In the genomic region with DNA sequence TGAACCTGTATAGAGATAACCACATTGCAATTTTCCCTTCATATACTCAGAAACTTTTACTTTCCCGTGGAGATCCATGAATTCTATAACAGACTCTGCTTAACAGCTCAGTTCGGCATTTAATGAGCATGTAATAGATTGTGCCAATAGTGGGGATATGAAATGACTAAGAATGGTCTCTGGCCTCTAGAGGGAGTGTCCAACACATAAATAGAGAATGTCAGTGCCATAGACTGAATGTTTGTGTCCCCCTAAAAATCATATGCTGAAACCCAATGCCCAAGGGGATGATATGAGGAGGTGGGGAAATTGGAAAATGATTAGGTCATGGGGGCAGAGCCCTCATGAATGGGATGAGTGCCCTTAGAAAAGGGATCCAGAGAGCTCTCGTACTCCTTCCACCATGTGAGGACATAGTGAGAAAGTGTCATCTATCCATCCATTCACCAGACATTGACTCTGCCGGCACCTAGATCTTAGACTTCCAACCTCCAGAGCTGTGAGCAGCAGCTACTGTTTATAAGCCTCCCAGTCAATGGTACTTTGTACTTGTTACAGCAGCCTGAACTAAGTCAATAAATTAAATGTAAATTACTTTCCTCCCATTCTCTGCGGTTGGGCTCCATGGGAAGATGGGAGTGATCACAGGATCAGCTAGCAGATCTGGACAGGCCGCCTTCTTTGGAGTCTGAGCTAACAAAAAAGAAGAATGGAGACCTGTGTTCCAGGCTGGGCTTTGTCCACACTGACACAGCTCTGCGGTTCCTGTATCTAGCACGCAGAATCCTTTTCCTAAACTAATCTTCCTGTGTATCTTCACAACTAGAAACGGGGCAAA, we compare ENCODE assay signal across 9 cellular contexts. TPM values are rescaled to one million over a fixed set of nuclear protein-coding genes. Genes with fewer than 3 reads are reported as not detected.
DNase-seq lines count a peak whose midpoint lies in the region; ATAC-seq, FAIRE-seq and TF ChIP-seq lines count a peak whose summit lies in the region.
"Had no signal": no experiment of that assay in that cellular context is flagged by ENCODE, and none has a peak within 500 bp of the region (broad histone marks: within the 10 kb centered on the region; RNA-seq: fewer than 3 reads in every experiment).

No MANE protein-coding gene starts in this region.

- peak; percentile 45 for TF ChIP-seq CTCF in A673 (conservative IDR thresholded peaks at IDR 0.05; ENCODE audit: low read depth, low read length)
- TF ChIP-seq CTCF in K562 (IDR thresholded peaks at IDR 0.05 in 2 of 3, conservative IDR thresholded peaks at IDR 0.05 in 1 of 3; ENCODE audit: insufficient read depth in 2 of 3, low read depth in 1 of 3, low read length in 3 of 3): peak; percentile 24 to 60 (median 58); a peak in 5 of 6 replicates
- TF ChIP-seq CTCF in pancreas (IDR thresholded peaks at IDR 0.05): no peak

- no peak for TF ChIP-seq POLR2A in K562 (conservative IDR thresholded peaks at IDR 0.05)

- WGBS in K562 (ENCODE audit: insufficient coverage, low coverage, missing lambda C conversion rate): 34% methylated on average over 9 of the region's 9 CpGs
- WGBS in pancreas, 2 donors: 46 to 51% methylated on average over 9 of the region's 9 CpGs

- no peaks in the 10 kb centered on the region for H4K20me1 ChIP-seq in K562 (replicated peaks; ENCODE audit: control insufficient read depth, insufficient read depth, low read length)

- peak; percentile 23 to 57; a peak in 2 of 4 replicates for TF ChIP-seq RAD21 in K562 (CRISPR knock-in tag; conservative IDR thresholded peaks at IDR 0.05 in 1 of 2, IDR thresholded peaks at IDR 0.05 in 1 of 2)

- POLR2A ChIA-PET in A673 (lab: Charles Lee; ENCODE audit: low non-redundant PET) (no interaction called here), K562 (lab: Yijun Ruan, JAX) (interaction anchor here (1.1 kb wide), 1 partner anchor 17 kb away, joined by 3 read pairs; no protein-coding TSS in a partner anchor)

- H3K27me3 ChIP-seq in A673 (replicated peaks; ENCODE audit: insufficient read depth, low read depth, low read length, poor library complexity) (no peaks in the 10 kb centered on the region), K562 (ENCODE audit: control insufficient read depth in 2 of 2, insufficient read depth in 2 of 2, low read length in 2 of 2) (peaks cover 0 to 10% of the 10 kb centered on the region in 2 experiments; a peak in 4 of 5 replicates), pancreas (no peaks in the 10 kb centered on the region)

- H3K4me1 ChIP-seq in A673 (ENCODE audit: insufficient read depth, low read length, poor library complexity, severe bottlenecking) (no peaks in the 10 kb centered on the region), K562 (replicated peaks in 1 of 2; ENCODE audit: control insufficient read depth in 2 of 2, insufficient read depth in 2 of 2, low read length in 2 of 2) (peaks cover 0 to 7% of the 10 kb centered on the region in 2 experiments; a peak in 2 of 5 replicates), pancreas (no peaks in the 10 kb centered on the region)

- no peak for TF ChIP-seq EP300 in K562 (IDR thresholded peaks at IDR 0.05; ENCODE audit: low read length)

- H3K27ac ChIP-seq in A673 (ENCODE audit: low read depth, low read length, poor library complexity, severe bottlenecking) (no peak overlapping the region), K562 (ENCODE audit: extremely low read depth, low read depth, low read length) (no peak overlapping the region), pancreas (no peak overlapping the region)
- H3K27ac ChIP-seq: epithelial cell of prostate had no signal

- H3K9me1 ChIP-seq in K562 (ENCODE audit: control insufficient read depth, insufficient read depth, low read length): no peaks in the 10 kb centered on the region

- in situ Hi-C loops in K562 (cut with MboI): no loop called here

- intact Hi-C loops in A673 (cut with micrococcal nuclease; ENCODE audit: unreplicated experiment) (no loop called here), K562 (cut with micrococcal nuclease) (loop anchor here (2.0 to 5.0 kb wide), 3 partner anchors 92 to 278 kb away; partner anchors contain the start of gene HELQ), pancreas (cut with DNase I) (no loop called here)

- H3K79me2 ChIP-seq in K562 (ENCODE audit: control insufficient read depth, insufficient read depth, low read length): no peaks in the 10 kb centered on the region

- BruUV-seq in A673 (replicated peaks; lab: Mats Ljungman, UMichigan) (no TSS peak), K562 (replicated peaks; lab: Mats Ljungman, UMichigan) (no TSS peak)

- peak; percentile 62 for FAIRE-seq in K562 (lab: Jason Lieb, UNC)
- no peak for FAIRE-seq in pancreas (lab: Jason Lieb, UNC)

- H3K4me3 ChIP-seq in A673 (ENCODE audit: low read depth, low read length, poor library complexity, severe bottlenecking) (no peak overlapping the region), K562 (no peak overlapping the region), pancreas (no peak overlapping the region)

- CTCF ChIA-PET in A673 (lab: Charles Lee) (interaction anchor here (1.1 kb wide), 1 partner anchor 11 kb away, joined by 4 read pairs; no protein-coding TSS in a partner anchor), K562 (lab: Yijun Ruan, JAX; ENCODE audit: low intra/inter-chr PET ratio) (interaction anchor here (0.6 to 1.4 kb wide), 2 partner anchors 277 to 879 kb away, joined by 3 to 4 read pairs; no protein-coding TSS in a partner anchor)

- no peak overlapping the region for H3K4me2 ChIP-seq in K562 (ENCODE audit: insufficient read depth, low read length)

- DNase-seq in A673 (ENCODE audit: low spot score) (peak; percentile 32), M059J (ENCODE audit: low read depth) (peak; percentile 44), K562 (ENCODE audit: extremely low read depth in 1 of 4, low spot score in 3 of 4) (peak in 2 of 4 experiments; percentile 16 to 38), pancreas (no peak), T1000 (lab: John Stamatoyannopoulos, UW) (no peak)
- DNase-seq in stimulated activated CD4-positive, alpha-beta T cell treated with anti-CD3 and anti-CD28 coated beads, Interleukin-2, amount 100 ng/mL, for 24 hours: no peak
- no peak for DNase-seq in stimulated activated naive CD4-positive, alpha-beta T cell treated with Interleukin-2 at 50 U/mL for 16 hours (lab: John Stamatoyannopoulos, UW)

- ATAC-seq in GM18861 (IDR thresholded peaks at IDR 0.05; ENCODE audit: unreplicated experiment): peak; percentile 72
- ATAC-seq in K562: peak; percentile 86
- ATAC-seq in pancreas: peak in 3 of 4 donors; percentile 72 to 75 (median 73)

- H3K9ac ChIP-seq in K562 (ENCODE audit: insufficient read depth in 1 of 2, low read depth in 2 of 2, low read length in 2 of 2): no peak overlapping the region

- H3K9me3 ChIP-seq in A673 (ENCODE audit: low read depth, low read length, poor library complexity, severe bottlenecking) (no peaks in the 10 kb centered on the region), K562 (replicated peaks; ENCODE audit: control insufficient read depth, insufficient read depth, low read depth, low read length) (no peaks in the 10 kb centered on the region), pancreas (no peaks in the 10 kb centered on the region)

- H3K36me3 ChIP-seq in A673 (ENCODE audit: insufficient read depth, low read length, poor library complexity, severe bottlenecking) (no peaks in the 10 kb centered on the region), K562 (ENCODE audit: control insufficient read depth, insufficient read depth, low read length) (no peaks in the 10 kb centered on the region), pancreas (no peaks in the 10 kb centered on the region)

- peak overlapping the region; percentile 23; the same call in 1 of the 2 replicates for H2AFZ ChIP-seq in K562 (ENCODE audit: low read depth, low read length)

TF ChIP-seq in K562, 482 proteins besides CTCF, POLR2A, EP300 and RAD21 (continues in another document):
- TF ChIP-seq ATF1 (CRISPR knock-in tag; IDR thresholded peaks at IDR 0.05) (no peak), ATF1 (tag; IDR thresholded peaks at IDR 0.05) (no peak), ETV5 (CRISPR knock-in tag; IDR thresholded peaks at IDR 0.05; ENCODE audit: low read depth) (0 out of 2 replicates have a peak, but pooled peaks have one; percentile 26), SMC3 (conservative IDR thresholded peaks at IDR 0.05; ENCODE audit: insufficient read depth, low read depth, low read length) (0 out of 2 replicates have a peak, but pooled peaks have one; percentile 6)
- TF ChIP-seq, protein P1, sequence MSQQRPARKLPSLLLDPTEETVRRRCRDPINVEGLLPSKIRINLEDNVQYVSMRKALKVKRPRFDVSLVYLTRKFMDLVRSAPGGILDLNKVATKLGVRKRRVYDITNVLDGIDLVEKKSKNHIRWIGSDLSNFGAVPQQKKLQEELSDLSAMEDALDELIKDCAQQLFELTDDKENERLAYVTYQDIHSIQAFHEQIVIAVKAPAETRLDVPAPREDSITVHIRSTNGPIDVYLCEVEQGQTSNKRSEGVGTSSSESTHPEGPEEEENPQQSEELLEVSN (IDR thresholded peaks at IDR 0.05; ENCODE audit: borderline replicate concordance in 1 of 2, extremely low read depth in 1 of 2, insufficient read depth in 1 of 2, insufficient read length in 1 of 2, low read depth in 1 of 2, low read length in 1 of 2, poor library complexity in 1 of 2, severe bottlenecking in 1 of 2): no peak

RNA-seq across cellular contexts. Expression of gene HPSE, which starts 28.1 kb away (rescaled TPM):
- total RNA-seq in A673 (2021): 0.84 and 1.2 TPM in 2 replicates
- 4.1 and 7.6 TPM in 2 replicates for total RNA-seq in M059J (2014; rRNA removed; shearing (Covaris generic))
- total RNA-seq in K562 (2011; cell fraction: chromatin; rRNA removed; ENCODE audit: low replicate concordance): 0.46 TPM in 1 of 2 replicates, not detected in the other
- total RNA-seq in K562 (2011; cell fraction: nucleolus; rRNA removed): 0.26 and 0.33 TPM in 2 replicates
- total RNA-seq in K562 (2011; cell fraction: nucleoplasm; rRNA removed): 0.15 and 0.61 TPM in 2 replicates
- total RNA-seq in K562 (2014; rRNA removed): 0.04 and 0.14 TPM in 2 replicates
- total RNA-seq in K562 (2014; rRNA removed; fragmentation: Illumina TruSeq; extraction: Trizol): 0.15 and 0.26 TPM in 2 replicates
- total RNA-seq in K562 (2015; rRNA removed; fragmentation: Illumina TruSeq; extraction: Trizol): 0.15 TPM in 1 of 2 replicates, not detected in the other
- total RNA-seq in K562 (2021): 0.20 and 0.22 TPM in 2 replicates
- polyA plus RNA-seq in K562 (2011; rRNA removed): 0.14 and 0.42 TPM in 2 replicates
- 0.07 and 0.12 TPM in 2 replicates for polyA plus RNA-seq in K562 (2011; cell fraction: cytosol; rRNA removed)
- 0.15 and 0.31 TPM in 2 replicates for polyA plus RNA-seq in K562 (2011; cell fraction: nucleus; rRNA removed)
- polyA plus RNA-seq in K562 (2012): 0.05 and 0.29 TPM in 2 replicates
- polyA plus RNA-seq in K562 (2014; fragmentation: Illumina TruSeq; extraction: Trizol): 0.06 and 0.08 TPM in 2 replicates
- polyA plus RNA-seq in K562 (2014; fragmentation: Nextera tagmentation; extraction: Ambion mirVana): under 1 TPM; 0.01 to 0.04 TPM
- 0.29 TPM in 1 of 2 replicates, not detected in the other for polyA plus RNA-seq in K562 (2014; rRNA removed)
- 0.27 and 0.81 TPM in 2 replicates for polyA minus RNA-seq in K562 (2011; rRNA and poly(A)+ RNA removed)
- 0.57 TPM in 1 of 2 replicates, not detected in the other for polyA minus RNA-seq in K562 (2011; cell fraction: cytosol; rRNA and poly(A)+ RNA removed)
- polyA minus RNA-seq in K562 (2011; cell fraction: nucleus; rRNA and poly(A)+ RNA removed): under 0.01 and 0.11 TPM in 2 replicates
- 1 to 10 TPM in 2 of 6 donors, under 1 TPM in 4; 0.12 to 2.5 (median 0.70) TPM for total RNA-seq in pancreas
- polyA plus RNA-seq in pancreas: 1 to 10 TPM in 1 of 2 donors, under 1 TPM in 1; 0.38 to 1.5 TPM

Comparison
In these comparisons a context has a peak if more than half of its experiments do, and no peak if none do; other contexts are left out.
1. DNase-seq: peak in A673 (single experiment) and M059J (single experiment); none in pancreas (0 of 6), stimulated activated CD4-positive, alpha-beta T cell treated with anti-CD3 and anti-CD28 coated beads, Interleukin-2, amount 100 ng/mL, for 24 hours (0 of 2), T1000 (single experiment) and stimulated activated naive CD4-positive, alpha-beta T cell treated with Interleukin-2 at 50 U/mL for 16 hours (single experiment).
2. CTCF ChIP-seq: peak in A673 (single experiment) and K562 (3 of 3); none in pancreas (0 of 4).
3. Peak in every context shown above with its lines, with median percentiles within 50 percentile points of each other: ATAC-seq.